ENCODE assay signal across 20 cellular contexts in the genomic region with DNA sequence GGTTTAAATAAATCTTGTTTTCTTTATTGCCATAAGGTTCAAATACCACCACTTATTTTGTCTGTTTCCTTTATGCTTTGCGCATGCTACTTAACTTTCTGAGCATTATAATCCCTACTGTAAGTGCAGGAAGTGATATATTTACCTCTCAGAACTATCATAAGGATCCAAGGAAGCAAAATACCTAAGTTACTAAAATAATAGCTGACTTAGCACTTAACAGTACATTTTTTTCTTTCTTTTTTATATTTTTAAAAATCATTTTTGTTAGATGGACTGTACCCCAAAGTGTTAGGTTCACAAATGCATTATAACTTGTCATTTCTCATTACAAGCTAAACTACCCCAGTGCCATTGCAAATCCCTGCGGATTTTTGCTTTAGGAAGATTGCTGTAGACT.
DNase-seq lines count a peak whose midpoint lies in the region; ATAC-seq, FAIRE-seq and TF ChIP-seq lines count a peak whose summit lies in the region.
"Had no signal": no experiment of that assay in that cellular context is flagged by ENCODE, and none has a peak within 500 bp of the region (broad histone marks: within the 10 kb centered on the region; RNA-seq: fewer than 3 reads in every experiment).

No MANE protein-coding gene starts in this region.

- no peaks in the 10 kb centered on the region for H3K36me3 ChIP-seq in IMR-90 (ENCODE audit: control insufficient read depth, insufficient read depth, low read length)
- no peaks in the 10 kb centered on the region for H3K36me3 ChIP-seq in H1 (ENCODE audit: control insufficient read depth in 2 of 4, insufficient read depth in 4 of 4, low read length in 3 of 4)
- H3K36me3 ChIP-seq in trophoblast cell (ENCODE audit: control insufficient read depth in 1 of 2, insufficient read depth in 2 of 2, low read length in 2 of 2): no peaks in the 10 kb centered on the region
- H3K36me3 ChIP-seq: BLaER1 had no signal

- TF ChIP-seq EP300 in H1 (IDR thresholded peaks at IDR 0.05; ENCODE audit: borderline replicate concordance in 1 of 2, low read depth in 2 of 2, low read length in 2 of 2): no peak

- H3K9me1 ChIP-seq in IMR-90 (ENCODE audit: insufficient read depth, low read length): no peaks in the 10 kb centered on the region; the same call in 1 of the 2 replicates

- H4K8ac ChIP-seq in IMR-90 (ENCODE audit: low read depth in 2 of 2, low read length in 2 of 2) (no peak overlapping the region), H1 (ENCODE audit: extremely low read depth, insufficient read depth, low read length) (no peak overlapping the region), trophoblast cell (ENCODE audit: low read depth, low read length) (no peak overlapping the region)

- H2BK20ac ChIP-seq in IMR-90 (ENCODE audit: low read depth, low read length) (no peak overlapping the region), H1 (ENCODE audit: low read length) (no peak overlapping the region)

- H4K12ac ChIP-seq in trophoblast cell (ENCODE audit: low read depth, low read length): no peak overlapping the region

- no peak for FAIRE-seq in H1 (lab: Jason Lieb, UNC)
- FAIRE-seq: GM12878, GM19239 had no signal

- H3K14ac ChIP-seq in IMR-90 (replicated peaks; ENCODE audit: low read depth, low read length) (no peak overlapping the region), H1 (ENCODE audit: insufficient read length) (no peak overlapping the region), trophoblast cell (ENCODE audit: low read length) (no peak overlapping the region)

- H2AFZ ChIP-seq in IMR-90 (replicated peaks; ENCODE audit: low read length, poor library complexity): no peak overlapping the region
- H2AFZ ChIP-seq in H1 (ENCODE audit: low read length): no peak overlapping the region
- H2AFZ ChIP-seq in trophoblast cell (ENCODE audit: insufficient read depth, low read length, poor library complexity): no peak overlapping the region
- H2AFZ ChIP-seq: GM23248 had no signal

- no peak overlapping the region for H3K4ac ChIP-seq in IMR-90 (ENCODE audit: low read depth, low read length)
- H3K4ac ChIP-seq in H1 (replicated peaks; ENCODE audit: insufficient read length, low read depth, low read length): no peak overlapping the region
- no peak overlapping the region for H3K4ac ChIP-seq in trophoblast cell (ENCODE audit: low read depth, low read length)

- H3K18ac ChIP-seq in IMR-90 (ENCODE audit: low read depth, low read length) (no peak overlapping the region), H1 (ENCODE audit: extremely low read depth, low read length) (no peak overlapping the region), trophoblast cell (ENCODE audit: low read length) (no peak overlapping the region)

- H3K23me2 ChIP-seq in H1 (ENCODE audit: low read depth, low read length): no peaks in the 10 kb centered on the region

- CTCF ChIA-PET in IMR-90 (lab: Yijun Ruan, JAX) (interaction anchor here (1.5 kb wide), 1 partner anchor 17 kb away, joined by 3 read pairs; no protein-coding TSS in a partner anchor), H1 (lab: Charles Lee; ENCODE audit: partially characterized antibody) (no interaction called here)

- POLR2A ChIA-PET in IMR-90 (lab: Charles Lee; ENCODE audit: unreplicated experiment) (no interaction called here), H1 (lab: Charles Lee; ENCODE audit: partially characterized antibody) (no interaction called here)

- dilution Hi-C loops in IMR-90 (cut with HindIII; ENCODE audit: low sequenced_read_pairs, unreplicated experiment): no loop called here

- H2BK12ac ChIP-seq in H1 (ENCODE audit: low read depth, low read length) (no peak overlapping the region), trophoblast cell (ENCODE audit: low read length) (no peak overlapping the region)

- H3K4me3 ChIP-seq in IMR-90 (ENCODE audit: insufficient read depth, low read depth, low read length): no peak overlapping the region
- H3K4me3 ChIP-seq in H1 (ENCODE audit: extremely low read depth in 1 of 4, insufficient read depth in 2 of 4, low read depth in 3 of 4, low read length in 4 of 4): no peak overlapping the region
- H3K4me3 ChIP-seq in trophoblast cell (ENCODE audit: low read depth, low read length): no peak overlapping the region
- H3K4me3 ChIP-seq: BLaER1, GM12878, GM23248 had no signal

- H2AK5ac ChIP-seq in IMR-90 (ENCODE audit: low read depth, low read length) (no peak overlapping the region), H1 (ENCODE audit: low read depth, low read length) (no peak overlapping the region), trophoblast cell (ENCODE audit: low read length) (no peak overlapping the region)

- H3K9ac ChIP-seq in IMR-90 (ENCODE audit: low read depth, low read length) (no peak overlapping the region), H1 (replicated peaks in 1 of 4; ENCODE audit: extremely low read depth in 1 of 4, low read depth in 3 of 4, low read length in 3 of 4) (no peak overlapping the region), trophoblast cell (ENCODE audit: low read length) (no peak overlapping the region)
- H3K9ac ChIP-seq: BLaER1, GM23248 had no signal

- H3K9me3 ChIP-seq in IMR-90 (ENCODE audit: control insufficient read depth, insufficient read depth, low read length) (no peaks in the 10 kb centered on the region), H1 (ENCODE audit: insufficient read depth in 2 of 2, low read depth in 1 of 2, low read length in 1 of 2) (no peaks in the 10 kb centered on the region), trophoblast cell (ENCODE audit: insufficient read depth, low read depth, low read length) (no peaks in the 10 kb centered on the region)
- H3K9me3 ChIP-seq: BLaER1, Caco-2 had no signal

- H3K27me3 ChIP-seq in IMR-90 (ENCODE audit: control insufficient read depth, insufficient read depth, low read length) (no peaks in the 10 kb centered on the region), H1 (replicated peaks in 1 of 4; ENCODE audit: control insufficient read depth in 3 of 4, extremely low read depth in 1 of 4, insufficient read depth in 3 of 4, low read length in 3 of 4) (peaks cover 0 to 1% (median 0%) of the 10 kb centered on the region in 4 experiments; a peak in 1 of 7 replicates), trophoblast cell (ENCODE audit: insufficient read depth, low read length) (no peaks in the 10 kb centered on the region)
- H3K27me3 ChIP-seq: BLaER1 had no signal

- ATAC-seq in IMR-90 (ENCODE audit: low read depth): no peak
- ATAC-seq: CD8-positive, alpha-beta T cell; GM12878; HCT116 had no signal

- in situ Hi-C loops in IMR-90 (cut with MboI; ENCODE audit: low sequenced_read_pairs): no loop called here

- H2BK15ac ChIP-seq in IMR-90 (ENCODE audit: low read depth, low read length) (no peak overlapping the region), H1 (ENCODE audit: low read length) (no peak overlapping the region)

- TF ChIP-seq RAD21 in IMR-90 (IDR thresholded peaks at IDR 0.05; ENCODE audit: low read length) (no peak), H1 (IDR thresholded peaks at IDR 0.05 in 1 of 2, conservative IDR thresholded peaks at IDR 0.05 in 1 of 2; ENCODE audit: low read depth in 2 of 2, low read length in 2 of 2) (no peak)

- H3K23ac ChIP-seq in IMR-90 (ENCODE audit: low read depth, low read length): no peak overlapping the region
- H3K23ac ChIP-seq in H1 (ENCODE audit: insufficient read length): no peak overlapping the region
- no peak overlapping the region for H3K23ac ChIP-seq in trophoblast cell (ENCODE audit: low read length)

- H3K4me2 ChIP-seq in IMR-90 (ENCODE audit: low read depth, low read length) (no peak overlapping the region), H1 (ENCODE audit: insufficient read depth in 1 of 2, low read depth in 2 of 2, low read length in 2 of 2) (no peak overlapping the region), trophoblast cell (ENCODE audit: low read length) (no peak overlapping the region)
- H3K4me2 ChIP-seq: BLaER1 had no signal

- H2BK5ac ChIP-seq in IMR-90 (ENCODE audit: low read depth, low read length, poor library complexity, severe bottlenecking) (no peak overlapping the region), H1 (ENCODE audit: low read depth, low read length) (no peak overlapping the region), trophoblast cell (ENCODE audit: low read depth, low read length, poor library complexity) (no peak overlapping the region)

- H3K4me1 ChIP-seq in IMR-90 (ENCODE audit: control insufficient read depth, insufficient read depth, low read length) (peaks cover 3% of the 10 kb centered on the region), H1 (replicated peaks in 1 of 4; ENCODE audit: control insufficient read depth in 3 of 4, insufficient read depth in 4 of 4, low read length in 3 of 4) (no peaks in the 10 kb centered on the region), trophoblast cell (ENCODE audit: control insufficient read depth in 1 of 2, insufficient read depth in 2 of 2, low read length in 2 of 2) (peaks cover 0 to 3% of the 10 kb centered on the region in 2 experiments)
- H3K4me1 ChIP-seq: Caco-2 had no signal

- H4K5ac ChIP-seq in IMR-90 (ENCODE audit: low read depth, low read length): no peak overlapping the region
- no peak overlapping the region for H4K5ac ChIP-seq in H1 (ENCODE audit: insufficient read length, low read depth, low read length)

- no peak for DNase-seq in IMR-90
- no peak for DNase-seq in H1 (ENCODE audit: low read depth in 1 of 2, low spot score in 2 of 2)
- no peak for DNase-seq in trophoblast cell
- DNase-seq in NCI-H187 treated with DMSO at 0.1 percent for 48 hours (lab: John Stamatoyannopoulos, UW): no peak
- no peak for DNase-seq in NCI-H1436 treated with DMSO at 0.1 percent for 48 hours (lab: John Stamatoyannopoulos, UW)
- DNase-seq in SHP77 (lab: John Stamatoyannopoulos, UW): no peak
- DNase-seq: Caco-2; CD4-positive, CD25-positive, alpha-beta regulatory T cell; CD8-positive, alpha-beta T cell; DMS153; DMS79; EL; GDM1; GM23248; H9 had no signal

- TF ChIP-seq POLR2A in IMR-90 (IDR thresholded peaks at IDR 0.05; ENCODE audit: low read depth, low read length) (no peak), H1 (IDR thresholded peaks at IDR 0.05; ENCODE audit: control extremely low read depth in 1 of 2, low read depth in 2 of 2, low read length in 2 of 2) (no peak)

- no peak for TF ChIP-seq CTCF in IMR-90 (conservative IDR thresholded peaks at IDR 0.05; ENCODE audit: low read depth, low read length)
- no peak for TF ChIP-seq CTCF in H1 (IDR thresholded peaks at IDR 0.05; ENCODE audit: control extremely low read depth in 1 of 3, insufficient read depth in 1 of 3, low read depth in 1 of 3, low read length in 3 of 3)

- H3K79me2 ChIP-seq in H1 (ENCODE audit: control insufficient read depth in 1 of 2, insufficient read depth in 2 of 2, low read length in 2 of 2) (no peaks in the 10 kb centered on the region), trophoblast cell (ENCODE audit: control insufficient read depth, insufficient read depth, low read length, poor library complexity) (no peaks in the 10 kb centered on the region)

- H3K79me1 ChIP-seq in IMR-90 (ENCODE audit: low read depth in 1 of 2, low read length in 2 of 2): no peaks in the 10 kb centered on the region
- no peaks in the 10 kb centered on the region for H3K79me1 ChIP-seq in H1 (ENCODE audit: low read depth, low read length)
- H3K79me1 ChIP-seq in trophoblast cell (ENCODE audit: low read length): no peaks in the 10 kb centered on the region

- H3K27ac ChIP-seq in IMR-90 (ENCODE audit: insufficient read depth, low read length): no peak overlapping the region
- no peak overlapping the region for H3K27ac ChIP-seq in H1 (ENCODE audit: low read depth, low read length)
- H3K27ac ChIP-seq in trophoblast cell (ENCODE audit: low read depth, low read length): no peak overlapping the region
- H3K27ac ChIP-seq: BLaER1, C4-2B, GM23248 had no signal

- H3K56ac ChIP-seq in IMR-90 (ENCODE audit: extremely low read depth, insufficient read depth, low read length) (no peak overlapping the region), H1 (replicated peaks; ENCODE audit: insufficient read length, low read depth, low read length) (no peak overlapping the region)

- H4K91ac ChIP-seq in IMR-90 (ENCODE audit: insufficient read depth, low read depth, low read length) (no peak overlapping the region), H1 (replicated peaks; ENCODE audit: insufficient read length, low read length) (no peak overlapping the region), trophoblast cell (ENCODE audit: low read depth, low read length) (peak overlapping the region; percentile 6)

- intact Hi-C loops in IMR-90 (cut with micrococcal nuclease): no loop called here

- no TSS peak for BruUV-seq in IMR-90 (replicated peaks; lab: Mats Ljungman, UMichigan)

- H2BK120ac ChIP-seq in IMR-90 (ENCODE audit: low read depth, low read length): no peak overlapping the region
- H2BK120ac ChIP-seq in H1 (replicated peaks; ENCODE audit: low read depth, low read length): no peak overlapping the region
- no peak overlapping the region for H2BK120ac ChIP-seq in trophoblast cell (ENCODE audit: insufficient read depth, low read length, poor library complexity)

- H2AK9ac ChIP-seq in IMR-90 (replicated peaks; ENCODE audit: low read depth, low read length, poor library complexity): no peak overlapping the region

- no CpG with 5 or more reads among the region's 2 CpGs for WGBS in IMR-90 (ENCODE audit: extremely low coverage in 2 of 2, insufficient read length in 1 of 2), 2 experiments
- WGBS in H1 (ENCODE audit: extremely low coverage in 1 of 2, insufficient coverage in 1 of 2, insufficient read length in 1 of 2, insufficient replicate concordance in 2 of 2, low coverage in 1 of 2, low lambda C conversion rate in 2 of 2, missing lambda C conversion rate in 1 of 2), 2 experiments: 74% methylated on average over 2 of the region's 2 CpGs; no CpG with 5 or more reads in 1 of the 2 experiments
- no CpG with 5 or more reads among the region's 2 CpGs for WGBS in trophoblast cell (ENCODE audit: extremely low coverage, insufficient coverage, insufficient read length)

- no peaks in the 10 kb centered on the region for H4K20me1 ChIP-seq in IMR-90 (ENCODE audit: insufficient read depth, low read length)
- H4K20me1 ChIP-seq in H1 (replicated peaks in 1 of 2; ENCODE audit: control insufficient read depth in 1 of 2, insufficient read depth in 2 of 2, low read length in 2 of 2): no peaks in the 10 kb centered on the region
- H4K20me1 ChIP-seq: BLaER1 had no signal
